Comparison of ENCODE assay signal across 8 cellular contexts in the genomic region with DNA sequence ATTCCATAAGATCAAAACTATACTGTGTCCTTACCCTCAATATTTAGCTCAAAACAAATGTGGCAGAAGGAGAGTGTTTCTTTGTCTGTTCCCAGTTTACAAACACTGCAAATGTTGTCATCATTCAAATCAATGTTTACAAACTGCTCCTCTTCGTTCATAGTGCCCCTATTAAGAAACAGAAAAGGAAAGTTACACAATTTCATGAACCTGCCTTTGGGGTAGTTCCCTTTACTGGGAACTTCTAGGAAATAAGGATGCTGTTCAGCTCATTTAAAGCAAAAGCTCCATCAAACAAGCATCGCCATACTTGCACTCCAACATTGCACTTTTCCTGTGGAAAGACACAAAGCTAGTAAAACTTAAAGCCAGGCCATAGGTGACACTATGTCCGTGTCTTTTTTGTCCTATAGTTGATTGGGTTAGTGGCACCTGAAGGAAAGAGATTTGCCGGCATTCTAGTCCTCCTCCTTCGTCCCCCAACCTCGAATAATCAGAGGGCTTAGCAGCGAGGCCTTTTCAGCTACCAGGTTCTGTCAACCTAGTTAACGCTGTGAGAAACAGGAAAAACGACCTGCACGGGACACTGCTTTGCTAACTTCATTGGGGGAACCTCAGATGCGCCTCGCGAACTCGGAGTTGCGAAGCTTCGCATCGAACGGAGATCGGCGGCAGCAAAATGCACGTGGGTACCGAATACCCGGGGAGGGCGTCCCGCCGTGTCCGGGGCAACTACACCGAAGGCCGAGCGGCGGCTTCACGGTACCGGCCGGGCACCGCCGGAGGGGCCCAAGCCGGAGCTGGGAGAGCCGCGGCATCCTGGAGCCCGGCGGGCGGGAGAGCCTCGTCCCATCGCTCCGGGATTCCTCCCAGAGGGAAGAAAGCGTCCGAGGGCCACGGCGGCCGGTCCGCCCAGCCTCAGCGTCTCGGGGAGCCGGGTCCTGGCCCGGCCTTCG. TPM values are rescaled to one million over a fixed set of nuclear protein-coding genes. Genes with fewer than 3 reads are reported as not detected.
A peak's percentile ranks its signal among the peaks of the same experiment; 100 is the strongest.
DNase-seq lines count a peak whose midpoint lies in the region; ATAC-seq and TF ChIP-seq lines count a peak whose summit lies in the region.

No MANE protein-coding gene starts in this region.

- H3K4me3 Mint-ChIP-seq in central memory CD8-positive, alpha-beta T cell, result peak overlapping the region; percentile 83

- ATAC-seq in GM21737 (IDR thresholded peaks at IDR 0.05; ENCODE audit: unreplicated experiment) (peak; percentile 16), left lung (peak; percentile 38)
- peak; percentile 18 for ATAC-seq in central memory CD8-positive, alpha-beta T cell (replicated peaks; ENCODE audit: extremely low read depth, poor library complexity, severe bottlenecking)

- H3K27ac Mint-ChIP-seq in central memory CD8-positive, alpha-beta T cell (ENCODE audit: low read depth), result peak overlapping the region; percentile 88

- H3K4me1 ChIP-seq in Karpas-422 (ENCODE audit: low read length) (peaks cover 34% of the 10 kb centered on the region), left lung (peaks cover 5 to 26% of the 10 kb centered on the region in 2 donors)

- DNase-seq in Daoy (ENCODE audit: low read depth), result peak; percentile 38
- DNase-seq in Karpas-422, result peak; percentile 77
- peak; percentile 35 for DNase-seq in central memory CD8-positive, alpha-beta T cell (ENCODE audit: low spot score in 2 of 2)
- DNase-seq in left lung, result peak; percentile 53 to 89
- peak; percentile 29 for DNase-seq in stimulated activated CD4-positive, alpha-beta T cell treated with anti-CD3 and anti-CD28 coated beads, Interleukin-2, amount 100 ng/mL, for 4 hours (ENCODE audit: low read depth)
- DNase-seq in NCI-H1048 (lab: John Stamatoyannopoulos, UW), result no peak

- peaks cover 39% of the 10 kb centered on the region for H3K36me3 ChIP-seq in Karpas-422 (ENCODE audit: insufficient read depth, low read length)
- H3K36me3 ChIP-seq in left lung, result peaks cover 0 to 6% of the 10 kb centered on the region in 2 donors

- no peaks in the 10 kb centered on the region; the same call in 1 of the 2 replicates for H3K9me2 ChIP-seq in Karpas-422 (replicated peaks; ENCODE audit: insufficient read depth, low read length)

- TF ChIP-seq CTCF in WI38 (IDR thresholded peaks at IDR 0.05; ENCODE audit: low read depth, low read length) (no peak), left lung (IDR thresholded peaks at IDR 0.05) (no peak)

- H3K4me3 ChIP-seq in Karpas-422 (ENCODE audit: low read length) (peak overlapping the region; percentile 74), WI38 (ENCODE audit: low read depth, low read length) (peak overlapping the region; percentile 91), left lung (peak overlapping the region; percentile 89 to 92)

- peaks cover 7% of the 10 kb centered on the region; the same call in 1 of the 2 replicates for H4K20me1 ChIP-seq in Karpas-422 (ENCODE audit: insufficient read depth, low read depth, low read length)

- H3K4me1 Mint-ChIP-seq in central memory CD8-positive, alpha-beta T cell, result peaks cover 41% of the 10 kb centered on the region

- H3K9ac ChIP-seq in Karpas-422 (ENCODE audit: low read length), result peak overlapping the region; percentile 91

- peaks cover 57% of the 10 kb centered on the region for H3K79me2 ChIP-seq in Karpas-422 (ENCODE audit: low read length)

- H3K27me3 ChIP-seq in Karpas-422 (ENCODE audit: low read length), result no peaks in the 10 kb centered on the region
- no peaks in the 10 kb centered on the region for H3K27me3 ChIP-seq in left lung

- H3K9me3 Mint-ChIP-seq in central memory CD8-positive, alpha-beta T cell, result no peaks in the 10 kb centered on the region

- peak overlapping the region; percentile 95 for H3K4me2 ChIP-seq in Karpas-422 (ENCODE audit: low read depth, low read length, poor library complexity, severe bottlenecking)

- H3K27ac ChIP-seq in Karpas-422 (ENCODE audit: low read length) (peak overlapping the region; percentile 52), left lung (peak overlapping the region; percentile 91 to 94)

- H3K9me3 ChIP-seq in Karpas-422 (ENCODE audit: low read length) (no peaks in the 10 kb centered on the region), left lung (no peaks in the 10 kb centered on the region)

- H3K27me3 Mint-ChIP-seq in central memory CD8-positive, alpha-beta T cell, result no peaks in the 10 kb centered on the region

- intact Hi-C loops in left lung (cut with DNase I), result no loop called here

- peaks cover 32% of the 10 kb centered on the region for H3K36me3 Mint-ChIP-seq in central memory CD8-positive, alpha-beta T cell (ENCODE audit: insufficient read depth)

- H2AFZ ChIP-seq in Karpas-422 (ENCODE audit: low read length), result 0 out of 2 replicates have a peak overlapping the region, but pooled peaks have one; percentile 34

RNA-seq across cellular contexts. Expression of a gene that starts 0.7 kb away (rescaled TPM):
- 3.9 and 4.8 TPM in 2 replicates for total RNA-seq in Daoy (2014; rRNA removed; shearing (Covaris generic))
- total RNA-seq in Karpas-422 (2014; rRNA removed; shearing (Covaris generic); ENCODE audit: low replicate concordance), result 31.6 and 37.4 TPM in 2 replicates
- 10 to 100 TPM; 10.8 to 24.1 TPM for total RNA-seq in left lung
